In genomic region chr11:119030329-119031047, GRCh38 we compare ENCODE assay signal across 1 cellular context.
TF ChIP-seq lines count a peak whose summit lies in the region.

SLC37A4 (minus strand) TSS chr11:119030877.

TF ChIP-seq in HepG2, 621 proteins besides CTCF, POLR2A, EP300 and RAD21 (continued from another document and continues in another):
- TF ChIP-seq, protein P1, sequence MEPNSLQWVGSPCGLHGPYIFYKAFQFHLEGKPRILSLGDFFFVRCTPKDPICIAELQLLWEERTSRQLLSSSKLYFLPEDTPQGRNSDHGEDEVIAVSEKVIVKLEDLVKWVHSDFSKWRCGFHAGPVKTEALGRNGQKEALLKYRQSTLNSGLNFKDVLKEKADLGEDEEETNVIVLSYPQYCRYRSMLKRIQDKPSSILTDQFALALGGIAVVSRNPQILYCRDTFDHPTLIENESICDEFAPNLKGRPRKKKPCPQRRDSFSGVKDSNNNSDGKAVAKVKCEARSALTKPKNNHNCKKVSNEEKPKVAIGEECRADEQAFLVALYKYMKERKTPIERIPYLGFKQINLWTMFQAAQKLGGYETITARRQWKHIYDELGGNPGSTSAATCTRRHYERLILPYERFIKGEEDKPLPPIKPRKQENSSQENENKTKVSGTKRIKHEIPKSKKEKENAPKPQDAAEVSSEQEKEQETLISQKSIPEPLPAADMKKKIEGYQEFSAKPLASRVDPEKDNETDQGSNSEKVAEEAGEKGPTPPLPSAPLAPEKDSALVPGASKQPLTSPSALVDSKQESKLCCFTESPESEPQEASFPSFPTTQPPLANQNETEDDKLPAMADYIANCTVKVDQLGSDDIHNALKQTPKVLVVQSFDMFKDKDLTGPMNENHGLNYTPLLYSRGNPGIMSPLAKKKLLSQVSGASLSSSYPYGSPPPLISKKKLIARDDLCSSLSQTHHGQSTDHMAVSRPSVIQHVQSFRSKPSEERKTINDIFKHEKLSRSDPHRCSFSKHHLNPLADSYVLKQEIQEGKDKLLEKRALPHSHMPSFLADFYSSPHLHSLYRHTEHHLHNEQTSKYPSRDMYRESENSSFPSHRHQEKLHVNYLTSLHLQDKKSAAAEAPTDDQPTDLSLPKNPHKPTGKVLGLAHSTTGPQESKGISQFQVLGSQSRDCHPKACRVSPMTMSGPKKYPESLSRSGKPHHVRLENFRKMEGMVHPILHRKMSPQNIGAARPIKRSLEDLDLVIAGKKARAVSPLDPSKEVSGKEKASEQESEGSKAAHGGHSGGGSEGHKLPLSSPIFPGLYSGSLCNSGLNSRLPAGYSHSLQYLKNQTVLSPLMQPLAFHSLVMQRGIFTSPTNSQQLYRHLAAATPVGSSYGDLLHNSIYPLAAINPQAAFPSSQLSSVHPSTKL (CRISPR knock-in tag; IDR thresholded peaks at IDR 0.05): peak; percentile 66
- TF ChIP-seq ZNF224 (CRISPR knock-in tag; IDR thresholded peaks at IDR 0.05) (0 out of 2 replicates have a peak, but pooled peaks have one; percentile 42), SSRP1 (CRISPR knock-in tag; IDR thresholded peaks at IDR 0.05) (peak; percentile 47; the same call in 1 of the 2 replicates), MBNL3 (CRISPR knock-in tag; conservative IDR thresholded peaks at IDR 0.05) (no peak), ZSCAN30 (CRISPR knock-in tag; IDR thresholded peaks at IDR 0.05) (peak; percentile 9; the same call in 1 of the 2 replicates), ZFP41 (CRISPR knock-in tag; IDR thresholded peaks at IDR 0.05; ENCODE audit: borderline replicate concordance) (no peak), SPEN (CRISPR knock-in tag; IDR thresholded peaks at IDR 0.05; ENCODE audit: low read depth) (peak; percentile 69), ZSCAN9 (CRISPR knock-in tag; IDR thresholded peaks at IDR 0.05; ENCODE audit: borderline replicate concordance) (peak; percentile 91), MATR3 (CRISPR knock-in tag; IDR thresholded peaks at IDR 0.05) (no peak), CBX5 (CRISPR knock-in tag; IDR thresholded peaks at IDR 0.05; ENCODE audit: borderline replicate concordance) (peak; percentile 77; the same call in 1 of the 2 replicates), ZHX2 (IDR thresholded peaks at IDR 0.05; ENCODE audit: low read depth) (0 out of 2 replicates have a peak, but pooled peaks have one; percentile 32), ZHX2 (CRISPR knock-in tag; IDR thresholded peaks at IDR 0.05; ENCODE audit: borderline replicate concordance) (no peak), TCF7L2 (IDR thresholded peaks at IDR 0.05; ENCODE audit: low read depth, low read length) (no peak), PCBP1 (IDR thresholded peaks at IDR 0.05; ENCODE audit: borderline replicate concordance, low read depth, low read length) (peak; percentile 64; the same call in 1 of the 2 replicates), SRSF1 (optimal IDR thresholded peaks at IDR 0.05; ENCODE audit: low read depth, low read length) (peak; percentile 45), MTA3 (CRISPR knock-in tag; IDR thresholded peaks at IDR 0.05) (no peak), KAT2B (IDR thresholded peaks at IDR 0.05; ENCODE audit: borderline replicate concordance, low read depth, low read length) (no peak), ZNF605 (CRISPR knock-in tag; IDR thresholded peaks at IDR 0.05) (peak; percentile 42; the same call in 1 of the 2 replicates), EED (CRISPR knock-in tag; IDR thresholded peaks at IDR 0.05) (peak; percentile 81; the same call in 1 of the 2 replicates), ZNF143 (CRISPR knock-in tag; IDR thresholded peaks at IDR 0.05) (no peak), ZMYM3 (CRISPR knock-in tag; IDR thresholded peaks at IDR 0.05) (no peak), ZMYM4 (CRISPR knock-in tag; IDR thresholded peaks at IDR 0.05) (peak; percentile 79), ZNF33B (CRISPR knock-in tag; IDR thresholded peaks at IDR 0.05) (no peak; the same call in 1 of the 2 replicates), MLLT10 (CRISPR knock-in tag; IDR thresholded peaks at IDR 0.05) (no peak), ZNF292 (CRISPR knock-in tag; IDR thresholded peaks at IDR 0.05; ENCODE audit: borderline replicate concordance, low read depth) (no peak), ZSCAN12 (CRISPR knock-in tag; IDR thresholded peaks at IDR 0.05) (no peak; the same call in 1 of the 2 replicates), MXD4 (CRISPR knock-in tag; IDR thresholded peaks at IDR 0.05) (peak; percentile 79), ZNF333 (CRISPR knock-in tag; IDR thresholded peaks at IDR 0.05; ENCODE audit: borderline replicate concordance) (no peak), ZNF234 (CRISPR knock-in tag; conservative IDR thresholded peaks at IDR 0.05) (peak; percentile 87; the same call in 1 of the 2 replicates), EHMT2 (IDR thresholded peaks at IDR 0.05; ENCODE audit: borderline replicate concordance, low read depth, low read length) (no peak), SALL1 (CRISPR knock-in tag; IDR thresholded peaks at IDR 0.05) (peak; percentile 90), ZFAT (CRISPR knock-in tag; conservative IDR thresholded peaks at IDR 0.05) (no peak), ZBTB4 (CRISPR knock-in tag; IDR thresholded peaks at IDR 0.05; ENCODE audit: borderline replicate concordance) (peak; percentile 79; the same call in 1 of the 2 replicates), ZFP36L2 (CRISPR knock-in tag; IDR thresholded peaks at IDR 0.05) (no peak)
- TF ChIP-seq, protein P2, sequence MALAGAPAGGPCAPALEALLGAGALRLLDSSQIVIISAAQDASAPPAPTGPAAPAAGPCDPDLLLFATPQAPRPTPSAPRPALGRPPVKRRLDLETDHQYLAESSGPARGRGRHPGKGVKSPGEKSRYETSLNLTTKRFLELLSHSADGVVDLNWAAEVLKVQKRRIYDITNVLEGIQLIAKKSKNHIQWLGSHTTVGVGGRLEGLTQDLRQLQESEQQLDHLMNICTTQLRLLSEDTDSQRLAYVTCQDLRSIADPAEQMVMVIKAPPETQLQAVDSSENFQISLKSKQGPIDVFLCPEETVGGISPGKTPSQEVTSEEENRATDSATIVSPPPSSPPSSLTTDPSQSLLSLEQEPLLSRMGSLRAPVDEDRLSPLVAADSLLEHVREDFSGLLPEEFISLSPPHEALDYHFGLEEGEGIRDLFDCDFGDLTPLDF (CRISPR knock-in tag; IDR thresholded peaks at IDR 0.05): no peak; the same call in 1 of the 2 replicates
- TF ChIP-seq, protein P3, sequence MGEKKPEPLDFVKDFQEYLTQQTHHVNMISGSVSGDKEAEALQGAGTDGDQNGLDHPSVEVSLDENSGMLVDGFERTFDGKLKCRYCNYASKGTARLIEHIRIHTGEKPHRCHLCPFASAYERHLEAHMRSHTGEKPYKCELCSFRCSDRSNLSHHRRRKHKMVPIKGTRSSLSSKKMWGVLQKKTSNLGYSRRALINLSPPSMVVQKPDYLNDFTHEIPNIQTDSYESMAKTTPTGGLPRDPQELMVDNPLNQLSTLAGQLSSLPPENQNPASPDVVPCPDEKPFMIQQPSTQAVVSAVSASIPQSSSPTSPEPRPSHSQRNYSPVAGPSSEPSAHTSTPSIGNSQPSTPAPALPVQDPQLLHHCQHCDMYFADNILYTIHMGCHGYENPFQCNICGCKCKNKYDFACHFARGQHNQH (CRISPR knock-in tag; IDR thresholded peaks at IDR 0.05): peak; percentile 81; the same call in 1 of the 2 replicates
- TF ChIP-seq, protein P4, sequence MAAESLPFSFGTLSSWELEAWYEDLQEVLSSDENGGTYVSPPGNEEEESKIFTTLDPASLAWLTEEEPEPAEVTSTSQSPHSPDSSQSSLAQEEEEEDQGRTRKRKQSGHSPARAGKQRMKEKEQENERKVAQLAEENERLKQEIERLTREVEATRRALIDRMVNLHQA (CRISPR knock-in tag; IDR thresholded peaks at IDR 0.05): no peak
- TF ChIP-seq, protein P5, sequence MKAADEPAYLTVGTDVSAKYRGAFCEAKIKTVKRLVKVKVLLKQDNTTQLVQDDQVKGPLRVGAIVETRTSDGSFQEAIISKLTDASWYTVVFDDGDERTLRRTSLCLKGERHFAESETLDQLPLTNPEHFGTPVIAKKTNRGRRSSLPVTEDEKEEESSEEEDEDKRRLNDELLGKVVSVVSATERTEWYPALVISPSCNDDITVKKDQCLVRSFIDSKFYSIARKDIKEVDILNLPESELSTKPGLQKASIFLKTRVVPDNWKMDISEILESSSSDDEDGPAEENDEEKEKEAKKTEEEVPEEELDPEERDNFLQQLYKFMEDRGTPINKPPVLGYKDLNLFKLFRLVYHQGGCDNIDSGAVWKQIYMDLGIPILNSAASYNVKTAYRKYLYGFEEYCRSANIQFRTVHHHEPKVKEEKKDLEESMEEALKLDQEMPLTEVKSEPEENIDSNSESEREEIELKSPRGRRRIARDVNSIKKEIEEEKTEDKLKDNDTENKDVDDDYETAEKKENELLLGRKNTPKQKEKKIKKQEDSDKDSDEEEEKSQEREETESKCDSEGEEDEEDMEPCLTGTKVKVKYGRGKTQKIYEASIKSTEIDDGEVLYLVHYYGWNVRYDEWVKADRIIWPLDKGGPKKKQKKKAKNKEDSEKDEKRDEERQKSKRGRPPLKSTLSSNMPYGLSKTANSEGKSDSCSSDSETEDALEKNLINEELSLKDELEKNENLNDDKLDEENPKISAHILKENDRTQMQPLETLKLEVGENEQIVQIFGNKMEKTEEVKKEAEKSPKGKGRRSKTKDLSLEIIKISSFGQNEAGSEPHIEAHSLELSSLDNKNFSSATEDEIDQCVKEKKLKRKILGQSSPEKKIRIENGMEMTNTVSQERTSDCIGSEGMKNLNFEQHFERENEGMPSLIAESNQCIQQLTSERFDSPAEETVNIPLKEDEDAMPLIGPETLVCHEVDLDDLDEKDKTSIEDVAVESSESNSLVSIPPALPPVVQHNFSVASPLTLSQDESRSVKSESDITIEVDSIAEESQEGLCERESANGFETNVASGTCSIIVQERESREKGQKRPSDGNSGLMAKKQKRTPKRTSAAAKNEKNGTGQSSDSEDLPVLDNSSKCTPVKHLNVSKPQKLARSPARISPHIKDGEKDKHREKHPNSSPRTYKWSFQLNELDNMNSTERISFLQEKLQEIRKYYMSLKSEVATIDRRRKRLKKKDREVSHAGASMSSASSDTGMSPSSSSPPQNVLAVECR (CRISPR knock-in tag; IDR thresholded peaks at IDR 0.05; ENCODE audit: borderline replicate concordance): peak; percentile 77; the same call in 1 of the 2 replicates
- TF ChIP-seq, protein P6, sequence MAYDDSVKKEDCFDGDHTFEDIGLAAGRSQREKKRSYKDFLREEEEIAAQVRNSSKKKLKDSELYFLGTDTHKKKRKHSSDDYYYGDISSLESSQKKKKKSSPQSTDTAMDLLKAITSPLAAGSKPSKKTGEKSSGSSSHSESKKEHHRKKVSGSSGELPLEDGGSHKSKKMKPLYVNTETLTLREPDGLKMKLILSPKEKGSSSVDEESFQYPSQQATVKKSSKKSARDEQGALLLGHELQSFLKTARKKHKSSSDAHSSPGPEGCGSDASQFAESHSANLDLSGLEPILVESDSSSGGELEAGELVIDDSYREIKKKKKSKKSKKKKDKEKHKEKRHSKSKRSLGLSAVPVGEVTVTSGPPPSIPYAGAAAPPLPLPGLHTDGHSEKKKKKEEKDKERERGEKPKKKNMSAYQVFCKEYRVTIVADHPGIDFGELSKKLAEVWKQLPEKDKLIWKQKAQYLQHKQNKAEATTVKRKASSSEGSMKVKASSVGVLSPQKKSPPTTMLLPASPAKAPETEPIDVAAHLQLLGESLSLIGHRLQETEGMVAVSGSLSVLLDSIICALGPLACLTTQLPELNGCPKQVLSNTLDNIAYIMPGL (CRISPR knock-in tag; IDR thresholded peaks at IDR 0.05; ENCODE audit: borderline replicate concordance in 1 of 2, low read depth in 1 of 2): peak; percentile 75 to 97; a peak in 3 of 4 replicates
